ENCODE assay signal across 8 cellular contexts in genomic region chr12:120439646-120440247, GRCh38. TPM values are rescaled to one million over a fixed set of nuclear protein-coding genes. Genes with fewer than 3 reads are reported as not detected.
A peak's percentile ranks its signal among the peaks of the same experiment; 100 is the strongest.
DNase-seq lines count a peak whose midpoint lies in the region; ATAC-seq, FAIRE-seq and TF ChIP-seq lines count a peak whose summit lies in the region.

No MANE protein-coding gene starts in this region.

- DNase-seq in A549 (ENCODE audit: low read depth in 1 of 2, low spot score in 1 of 2) (peak; percentile 78 to 90), GM19239 (ENCODE audit: insufficient read length, low spot score) (peak; percentile 56), NCI-H345 (lab: John Stamatoyannopoulos, UW) (peak; percentile 67), cerebellar cortex (ENCODE audit: low spot score) (peak; percentile 62), right lobe of liver (peak in 2 of 3 donors; percentile 48 to 56)
- DNase-seq in activated CD4-positive, alpha-beta T cell treated with anti-CD3 and anti-CD28 coated beads for 4 hours, result peak; percentile 72 to 81
- peak; percentile 53 for DNase-seq in stimulated activated CD8-positive, alpha-beta memory T cell treated with anti-CD3 and anti-CD28 coated beads, Interleukin-12 subunit alpha, Interleukin-12 subunit beta, amount 100 ng/mL, for 4 hours (ENCODE audit: low read depth)

- H3K4me2 ChIP-seq in A549, result peak overlapping the region; percentile 90

- FAIRE-seq in A549 (lab: Jason Lieb, UNC), result no peak
- FAIRE-seq in GM19239 (lab: Jason Lieb, UNC), result peak; percentile 8

- H3K9me3 ChIP-seq in A549 (no peaks in the 10 kb centered on the region), right lobe of liver (no peaks in the 10 kb centered on the region)

- TF ChIP-seq RAD21 in A549 (conservative IDR thresholded peaks at IDR 0.05 in 1 of 2, IDR thresholded peaks at IDR 0.05 in 1 of 2), result peak; percentile 42 to 54; a peak in 4 of 5 replicates

- no peak overlapping the region for H3K27ac ChIP-seq in A549
- H3K27ac ChIP-seq in right lobe of liver, result no peak overlapping the region

- 11% methylated on average over 6 of the region's 6 CpGs for WGBS in A549 (ENCODE audit: missing lambda C conversion rate)
- 7% methylated on average over 6 of the region's 6 CpGs for WGBS in right lobe of liver (ENCODE audit: insufficient coverage, low coverage, low lambda C conversion rate, missing lambda C conversion rate)

- H3K4me3 ChIP-seq in A549 (no peak overlapping the region), right lobe of liver (no peak overlapping the region)

- CTCF ChIA-PET in A549 (lab: Yijun Ruan, JAX), result interaction anchor here (0.7 to 10.1 kb wide), 19 partner anchors 8 to 205 kb away, joined by 3 to 99 read pairs (median 3); partner anchors contain the start of genes COQ5, DYNLL1 and SRSF9

- POLR2A ChIA-PET in A549 (lab: Yijun Ruan, JAX), result no interaction called here

- TF ChIP-seq CTCF in A549 (IDR thresholded peaks at IDR 0.05) (peak; percentile 81), right lobe of liver (IDR thresholded peaks at IDR 0.05) (peak; percentile 29 to 67 (median 61))

- TF ChIP-seq POLR2A in A549 (IDR thresholded peaks at IDR 0.05; ENCODE audit: low read length) (no peak), right lobe of liver (IDR thresholded peaks at IDR 0.05) (no peak)

- TF ChIP-seq EP300 in A549 (IDR thresholded peaks at IDR 0.05), result no peak

- peaks cover 15% of the 10 kb centered on the region for H3K4me1 ChIP-seq in A549
- peaks cover 0 to 20% (median 3%) of the 10 kb centered on the region in 4 donors for H3K4me1 ChIP-seq in right lobe of liver

- no peaks in the 10 kb centered on the region for H3K27me3 ChIP-seq in right lobe of liver

- H3K36me3 ChIP-seq in right lobe of liver, result peaks cover 0 to 41% (median 8%) of the 10 kb centered on the region in 4 donors

- ATAC-seq in A549 (peak; percentile 53 to 65; a peak in 5 of 6 replicates), right lobe of liver (peak; percentile 43 to 48 (median 44)), GM18861 (IDR thresholded peaks at IDR 0.05; ENCODE audit: unreplicated experiment) (no peak)

- intact Hi-C loops in right lobe of liver (cut with DNase I), result no loop called here

TF ChIP-seq in A549, 52 proteins besides CTCF, POLR2A, EP300 and RAD21:
- no peak for TF ChIP-seq ZC3H11A (IDR thresholded peaks at IDR 0.05)
- TF ChIP-seq MYC (IDR thresholded peaks at IDR 0.05; ENCODE audit: borderline replicate concordance, low read length), result no peak
- no peak for TF ChIP-seq TFCP2L1 (CRISPR knock-in tag; IDR thresholded peaks at IDR 0.05)
- TF ChIP-seq MAZ (IDR thresholded peaks at IDR 0.05; ENCODE audit: borderline replicate concordance, low read depth, low read length), result 0 out of 2 replicates have a peak, but pooled peaks have one; percentile 51
- no peak for TF ChIP-seq HES2 (IDR thresholded peaks at IDR 0.05)
- TF ChIP-seq RARB (CRISPR knock-in tag; IDR thresholded peaks at IDR 0.05), result no peak
- peak; percentile 63 to 85; a peak in 3 of 4 replicates for TF ChIP-seq CEBPB (IDR thresholded peaks at IDR 0.05)
- TF ChIP-seq BCL3 (IDR thresholded peaks at IDR 0.05), result no peak
- no peak for TF ChIP-seq CBX2 (IDR thresholded peaks at IDR 0.05; ENCODE audit: borderline replicate concordance, low read depth)
- no peak for TF ChIP-seq ELK1 (IDR thresholded peaks at IDR 0.05; ENCODE audit: low read depth, low read length)
- no peak for TF ChIP-seq SREBF2 (IDR thresholded peaks at IDR 0.05)
- no peak for TF ChIP-seq NR3C1 (IDR thresholded peaks at IDR 0.05)
- no peak for TF ChIP-seq FOXS1 (CRISPR knock-in tag; IDR thresholded peaks at IDR 0.05)
- no peak for TF ChIP-seq ZNF302 (CRISPR knock-in tag; IDR thresholded peaks at IDR 0.05)
- no peak for TF ChIP-seq FOSB (CRISPR knock-in tag; IDR thresholded peaks at IDR 0.05)
- TF ChIP-seq EHF (CRISPR knock-in tag; IDR thresholded peaks at IDR 0.05), result no peak
- no peak for TF ChIP-seq ATOH8 (CRISPR knock-in tag; IDR thresholded peaks at IDR 0.05; ENCODE audit: low read depth)
- peak; percentile 48; the same call in 2 of the 3 replicates for TF ChIP-seq SMC3 (IDR thresholded peaks at IDR 0.05)

RNA-seq across cellular contexts. Expression of gene COX6A1, which starts 1.8 kb away (rescaled TPM):
- 948 and 1,287 TPM in 2 replicates for polyA plus RNA-seq in A549 (2011; rRNA removed)
- polyA plus RNA-seq in A549 (2012; cell fraction: cytosol; rRNA removed), result 2,005 and 2,029 TPM in 2 replicates
- 3,876 and 3,914 TPM in 2 replicates for polyA plus RNA-seq in A549 (2012; cell fraction: nucleus; rRNA removed)
- 709 to 768 TPM (median 759 TPM) in 3 replicates for polyA plus RNA-seq in A549 (2017; fragmentation: RNase III; extraction: RNeasy Plus Mini Kit Qiagen cat#74134 plus additional on column Dnase treatment)
- polyA minus RNA-seq in A549 (2011; rRNA and poly(A)+ RNA removed), result 209 and 257 TPM in 2 replicates
- total RNA-seq in right lobe of liver, result 100 to 1,000 TPM; 229 to 625 (median 292) TPM

RNA-seq across cellular contexts. Expression of gene TRIAP1, which starts 6.4 kb away (rescaled TPM):
- 97.9 and 114 TPM in 2 replicates for polyA plus RNA-seq in A549 (2011; rRNA removed)
- polyA plus RNA-seq in A549 (2012; cell fraction: cytosol; rRNA removed), result 24.2 and 27.2 TPM in 2 replicates
- 6.6 and 9.9 TPM in 2 replicates for polyA plus RNA-seq in A549 (2012; cell fraction: nucleus; rRNA removed)
- 70.9 to 81.9 TPM (median 72.3 TPM) in 3 replicates for polyA plus RNA-seq in A549 (2017; fragmentation: RNase III; extraction: RNeasy Plus Mini Kit Qiagen cat#74134 plus additional on column Dnase treatment)
- 11.1 and 12.6 TPM in 2 replicates for polyA minus RNA-seq in A549 (2011; rRNA and poly(A)+ RNA removed)
- total RNA-seq in right lobe of liver, result 10 to 100 TPM; 13.3 to 28.7 (median 17.0) TPM

RNA-seq across cellular contexts. Expression of gene GATC, which starts 6.5 kb away (rescaled TPM):
- polyA plus RNA-seq in A549 (2011; rRNA removed) (39.9 and 40.6 TPM in 2 replicates), A549 (2017; fragmentation: RNase III; extraction: RNeasy Plus Mini Kit Qiagen cat#74134 plus additional on column Dnase treatment) (19.7 to 22.5 TPM (median 20.6 TPM) in 3 replicates)
- 12.8 and 14.0 TPM in 2 replicates for polyA plus RNA-seq in A549 (2012; cell fraction: cytosol; rRNA removed)
- 8.3 and 10.1 TPM in 2 replicates for polyA plus RNA-seq in A549 (2012; cell fraction: nucleus; rRNA removed)
- 12.8 and 15.3 TPM in 2 replicates for polyA minus RNA-seq in A549 (2011; rRNA and poly(A)+ RNA removed)
- 10 to 100 TPM; 13.4 to 23.8 (median 15.9) TPM for total RNA-seq in right lobe of liver

RNA-seq across cellular contexts. Expression of gene SRSF9, which starts 29.8 kb away (rescaled TPM):
- 173 and 218 TPM in 2 replicates for polyA plus RNA-seq in A549 (2011; rRNA removed)
- 254 and 263 TPM in 2 replicates for polyA plus RNA-seq in A549 (2012; cell fraction: cytosol; rRNA removed)
- 103 and 127 TPM in 2 replicates for polyA plus RNA-seq in A549 (2012; cell fraction: nucleus; rRNA removed)
- polyA plus RNA-seq in A549 (2017; fragmentation: RNase III; extraction: RNeasy Plus Mini Kit Qiagen cat#74134 plus additional on column Dnase treatment), result 288 to 316 TPM (median 306 TPM) in 3 replicates
- 65.9 and 75.9 TPM in 2 replicates for polyA minus RNA-seq in A549 (2011; rRNA and poly(A)+ RNA removed)
- 10 to 100 TPM; 36.4 to 63.3 (median 60.2) TPM for total RNA-seq in right lobe of liver

RNA-seq across cellular contexts. Expression of gene DYNLL1, which starts 56.2 kb away (rescaled TPM):
- polyA plus RNA-seq in A549 (2011; rRNA removed) (744 and 825 TPM in 2 replicates), A549 (2017; fragmentation: RNase III; extraction: RNeasy Plus Mini Kit Qiagen cat#74134 plus additional on column Dnase treatment) (700 to 848 TPM (median 735 TPM) in 3 replicates)
- 607 and 698 TPM in 2 replicates for polyA plus RNA-seq in A549 (2012; cell fraction: cytosol; rRNA removed)
- polyA plus RNA-seq in A549 (2012; cell fraction: nucleus; rRNA removed), result 286 and 347 TPM in 2 replicates
- 89.7 and 109 TPM in 2 replicates for polyA minus RNA-seq in A549 (2011; rRNA and poly(A)+ RNA removed)
- total RNA-seq in right lobe of liver, result 100 to 1,000 TPM in 5 of 6 experiments, 10 to 100 TPM in 1; 85.0 to 189 (median 164) TPM
